ENCODE assay signal across 26 cellular contexts in the genomic region with DNA sequence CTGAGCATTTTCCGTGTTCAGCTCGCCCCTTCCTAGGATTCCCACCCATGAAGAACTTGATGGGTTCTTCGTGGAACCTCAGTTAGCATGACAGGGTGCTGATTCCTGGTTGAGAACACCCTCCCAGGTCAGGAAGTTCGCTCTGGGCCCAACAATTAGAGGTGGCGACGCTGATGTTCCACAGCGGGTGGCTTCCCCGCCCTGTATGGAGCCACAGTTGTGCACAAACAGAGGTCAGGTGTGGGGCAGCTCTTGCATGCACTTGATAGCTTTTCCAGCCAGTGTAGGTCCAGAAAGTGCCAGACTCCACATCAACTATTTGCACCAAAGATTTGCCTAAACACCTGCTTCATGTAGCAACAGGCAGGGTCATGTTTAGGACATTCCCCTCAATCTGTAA.
"Had no signal": no experiment of that assay in that cellular context is flagged by ENCODE, and none has a peak within 500 bp of the region (broad histone marks: within the 10 kb centered on the region; RNA-seq: fewer than 3 reads in every experiment).

No MANE protein-coding gene starts in this region.

- H2AFZ ChIP-seq: neural progenitor cell had no signal

- ATAC-seq: naive thymus-derived CD4-positive, alpha-beta T cell; natural killer cell; pancreas; right lobe of liver; stimulated activated effector memory CD8-positive, alpha-beta T cell treated with anti-CD3 and anti-CD28 coated beads, Interleukin-12 subunit alpha, Interleukin-12 subunit beta, amount 100 ng/mL, for 72 hours; stimulated activated naive B cell treated with anti-CD40 and anti-IgM and Interleukin-4, amounts not matched to agents 10 μg/mL and 1 μg/mL and 100 μg/mL, for 72 hours; stimulated activated naive CD8-positive, alpha-beta T cell treated with anti-CD3 and anti-CD28 coated beads, Interleukin-15, amount 100 ng/mL, for 72 hours; stimulated activated naive CD8-positive, alpha-beta T cell treated with anti-CD3 and anti-CD28 coated beads, Interleukin-15, Interleukin-2, amounts not matched to agents 100 U/mL and 50 U/mL, for 24 hours had no signal

- H3K4me3 ChIP-seq: neural progenitor cell, pancreas, prostate gland, right atrium auricular region, right lobe of liver, sigmoid colon, suprapubic skin, testis, tibial artery, transverse colon, upper lobe of left lung, vagina had no signal

- H3K4me2 ChIP-seq: neural progenitor cell had no signal

- H3K36me3 ChIP-seq: neural progenitor cell, pancreas, prostate gland, right atrium auricular region, right lobe of liver, sigmoid colon, suprapubic skin, tibial artery, transverse colon, upper lobe of left lung, vagina had no signal

- H3K27me3 ChIP-seq: neural progenitor cell, pancreas, right atrium auricular region, right lobe of liver, sigmoid colon, suprapubic skin, testis, transverse colon, upper lobe of left lung, vagina had no signal

- H3K27ac ChIP-seq: neural progenitor cell, pancreas, prostate gland, right atrium auricular region, right lobe of liver, sigmoid colon, suprapubic skin, testis, tibial artery, transverse colon, upper lobe of left lung, vagina had no signal

- DNase-seq: naive thymus-derived CD4-positive, alpha-beta T cell; natural killer cell; occipital lobe; pancreas; retina; right lobe of liver; sigmoid colon; small intestine; stimulated activated CD4-positive, alpha-beta T cell treated with anti-CD3 and anti-CD28 coated beads, Interleukin-15, amount 100 ng/mL, for 24 hours; stimulated activated CD4-positive, alpha-beta T cell treated with anti-CD3 and anti-CD28 coated beads, Interleukin-2, amount 100 ng/mL, for 24 hours; stimulated activated CD4-positive, alpha-beta T cell treated with anti-CD3 and anti-CD28 coated beads, Interleukin-2, amount 100 ng/mL, for 48 hours; stimulated activated CD4-positive, alpha-beta T cell treated with anti-CD3 and anti-CD28 coated beads, Interleukin-4, amount 100 ng/mL, for 24 hours; stimulated activated naive B cell treated with anti-CD40 and anti-IgM and Interleukin-4, amounts not matched to agents 10 μg/mL and 1 μg/mL and 100 μg/mL, for 72 hours; stimulated activated naive CD8-positive, alpha-beta T cell treated with anti-CD3 and anti-CD28 coated beads, Interleukin-15, amount 100 ng/mL, for 72 hours; stimulated activated naive CD8-positive, alpha-beta T cell treated with anti-CD3 and anti-CD28 coated beads, Interleukin-15, Interleukin-2, amounts not matched to agents 100 U/mL and 50 U/mL, for 24 hours; substantia nigra; testis; tibial artery; transverse colon; upper lobe of left lung had no signal

- H3K4me1 ChIP-seq: pancreas, prostate gland, right atrium auricular region, right lobe of liver, sigmoid colon, suprapubic skin, testis, tibial artery, transverse colon, upper lobe of left lung had no signal

- H3K9me3 ChIP-seq: pancreas, prostate gland, right atrium auricular region, right lobe of liver, sigmoid colon, suprapubic skin, testis, tibial artery, transverse colon, vagina had no signal

- H3K9ac ChIP-seq: neural progenitor cell had no signal
